Comparison of ENCODE assay signal across 2 cellular contexts in genomic region chr10:17175551-17175950, GRCh38.
TF ChIP-seq lines count a peak whose summit lies in the region.

No MANE protein-coding gene starts in this region.

TF ChIP-seq in IMR-90, 13 proteins besides CTCF, POLR2A, EP300 and RAD21:
- TF ChIP-seq MAZ (IDR thresholded peaks at IDR 0.05; ENCODE audit: borderline replicate concordance, low read depth, low read length): no peak
- no peak for TF ChIP-seq CHD1 (IDR thresholded peaks at IDR 0.05; ENCODE audit: low read depth, low read length)
- TF ChIP-seq SMC3 (IDR thresholded peaks at IDR 0.05; ENCODE audit: low read depth, low read length): no peak
- no peak for TF ChIP-seq RFX5 (IDR thresholded peaks at IDR 0.05; ENCODE audit: low read depth, low read length)
- TF ChIP-seq CEBPB (IDR thresholded peaks at IDR 0.05; ENCODE audit: low read depth, low read length): no peak
- no peak for TF ChIP-seq ELK1 (IDR thresholded peaks at IDR 0.05; ENCODE audit: borderline replicate concordance, low read depth, low read length)
- TF ChIP-seq NFE2L2 (IDR thresholded peaks at IDR 0.05; ENCODE audit: low read depth, low read length): no peak
- TF ChIP-seq MAFK (IDR thresholded peaks at IDR 0.05; ENCODE audit: low read depth, low read length): no peak
- no peak for TF ChIP-seq USF2 (IDR thresholded peaks at IDR 0.05; ENCODE audit: low read depth, low read length)
- no peak for TF ChIP-seq BHLHE40 (IDR thresholded peaks at IDR 0.05; ENCODE audit: low read depth, low read length)
- no peak for TF ChIP-seq MXI1 (IDR thresholded peaks at IDR 0.05; ENCODE audit: borderline replicate concordance, low read depth, low read length)
- TF ChIP-seq FOS (IDR thresholded peaks at IDR 0.05; ENCODE audit: low read depth, low read length): no peak
- TF ChIP-seq RCOR1 (IDR thresholded peaks at IDR 0.05; ENCODE audit: insufficient replicate concordance, low read length): no peak
TF ChIP-seq in IMR-90: peak in this region for 0.

TF ChIP-seq in HEK293T, 16 proteins besides CTCF, POLR2A, EP300 and RAD21:
- TF ChIP-seq CTBP1 (IDR thresholded peaks at IDR 0.05; ENCODE audit: borderline replicate concordance) (no peak), ELF4 (IDR thresholded peaks at IDR 0.05) (no peak), SP1 (IDR thresholded peaks at IDR 0.05) (no peak), TARDBP (IDR thresholded peaks at IDR 0.05) (no peak), LEF1 (IDR thresholded peaks at IDR 0.05; ENCODE audit: borderline replicate concordance) (no peak), HDGF (IDR thresholded peaks at IDR 0.05; ENCODE audit: borderline replicate concordance) (no peak), FOXM1 (IDR thresholded peaks at IDR 0.05; ENCODE audit: borderline replicate concordance) (no peak), FOXK2 (IDR thresholded peaks at IDR 0.05) (no peak)
